18 cellular contexts compared by ENCODE assay signal in genomic region chr11:79466411-79466810, GRCh38.
DNase-seq lines count a peak whose midpoint lies in the region; ATAC-seq and TF ChIP-seq lines count a peak whose summit lies in the region.
"Had no signal": no experiment of that assay in that cellular context is flagged by ENCODE, and none has a peak within 500 bp of the region (broad histone marks: within the 10 kb centered on the region; RNA-seq: fewer than 3 reads in every experiment).

No MANE protein-coding gene starts in this region.

- no peak for TF ChIP-seq CTCF in AG10803 (conservative IDR thresholded peaks at IDR 0.05; ENCODE audit: low read length)

- no peak overlapping the region for H3K4me3 ChIP-seq in AG10803 (ENCODE audit: low read length)
- H3K4me3 ChIP-seq: BLaER1 treated with 17β-estradiol and CSF1 and Interleukin-3, amounts not matched to agents 10 nM and 100 nM; tibial nerve had no signal

- peak; percentile 58 for DNase-seq in AG10803 (ENCODE audit: low read depth)
- DNase-seq in NCI-H226, result peak; percentile 74
- peak; percentile 66 for DNase-seq in dedifferentiated amniotic fluid mesenchymal stem cell (ENCODE audit: extremely low spot score)
- peak; percentile 86 for DNase-seq in kidney glomerular epithelial cell (lab: John Stamatoyannopoulos, UW)
- no peak for DNase-seq in HuH-7 (ENCODE audit: low spot score)
- DNase-seq: activated CD4-positive, alpha-beta memory T cell treated with anti-CD3 and anti-CD28 coated beads for 36 hours; aorta; DND-41; effector CD4-positive, alpha-beta T cell; NCI-H187; NCI-H774; retina had no signal

- no peak for ATAC-seq in GM18517 (IDR thresholded peaks at IDR 0.05; ENCODE audit: unreplicated experiment)
- no peak for ATAC-seq in HG03342 (IDR thresholded peaks at IDR 0.05; ENCODE audit: unreplicated experiment)
- no peak for ATAC-seq in HG03039 (IDR thresholded peaks at IDR 0.05; ENCODE audit: unreplicated experiment)
- ATAC-seq: natural killer cell treated with Interleukin-12 subunit alpha and Interleukin-12 subunit beta and Interleukin-15 and Interleukin-18, amount 100 ng/mL, for 72 hours had no signal
